In genomic region chr16:1983053-1983543, GRCh38 we compare ENCODE assay signal across 8 cellular contexts. TPM values are rescaled to one million over a fixed set of nuclear protein-coding genes. Genes with fewer than 3 reads are reported as not detected.
DNase-seq lines count a peak whose midpoint lies in the region; ATAC-seq and TF ChIP-seq lines count a peak whose summit lies in the region.

No MANE protein-coding gene starts in this region.

- POLR2A ChIA-PET in GM10248 (lab: Yijun Ruan, JAX) = interaction anchor here (0.8 to 3.2 kb wide), 4 partner anchors 11 to 172 kb away, joined by 3 to 21 read pairs (median 4); partner anchors contain the start of genes RPS2, TBL3 and TRAF7

- TF ChIP-seq CTCF in AG09309 (IDR thresholded peaks at IDR 0.05; ENCODE audit: control insufficient read depth, insufficient read depth, low read depth, low read length, missing control alignments) (no peak), choroid plexus epithelial cell (conservative IDR thresholded peaks at IDR 0.05; ENCODE audit: low read depth, low read length) (peak; percentile 16), GM10248 (IDR thresholded peaks at IDR 0.05; ENCODE audit: control extremely low read depth, extremely low read depth, low read depth, missing control alignments) (no peak)

- CTCF ChIA-PET in GM10248 (lab: Yijun Ruan, JAX) = interaction anchor here (1.0 to 3.0 kb wide), 4 partner anchors 10 to 168 kb away, joined by 3 to 10 read pairs (median 3); no protein-coding TSS in a partner anchor

- DNase-seq in AG09309 (ENCODE audit: low read depth) = no peak
- peak; percentile 30 for DNase-seq in choroid plexus epithelial cell (ENCODE audit: low read depth)
- DNase-seq in natural killer cell treated with Interleukin-12 subunit alpha and Interleukin-12 subunit beta and Interleukin-15 and Interleukin-18, amount 100 ng/mL, for 72 hours (ENCODE audit: low spot score) = no peak
- no peak for DNase-seq in GM10248 (ENCODE audit: extremely low spot score)
- DNase-seq in left colon = no peak
- no peak for DNase-seq in AG20443 (ENCODE audit: low spot score)
- no peak for DNase-seq in cerebellar nuclear complex (lab: John Stamatoyannopoulos, UW)

- peak overlapping the region; percentile 64 for H3K27ac ChIP-seq in KOPT-K1 (ENCODE audit: low read depth, low read length, poor library complexity, severe bottlenecking)

- peak overlapping the region in 1 of 2 donors; percentile 47 for H3K27ac Mint-ChIP-seq in natural killer cell treated with Interleukin-12 subunit alpha and Interleukin-12 subunit beta and Interleukin-15 and Interleukin-18, amount 100 ng/mL, for 72 hours

- peak overlapping the region; percentile 52 for H3K4me3 ChIP-seq in AG09309 (ENCODE audit: control insufficient read depth, low read depth, low read length)
- H3K4me3 ChIP-seq in choroid plexus epithelial cell (ENCODE audit: low read depth, low read length) = peak overlapping the region; percentile 67

- H3K4me3 Mint-ChIP-seq in natural killer cell treated with Interleukin-12 subunit alpha and Interleukin-12 subunit beta and Interleukin-15 and Interleukin-18, amount 100 ng/mL, for 72 hours = peak overlapping the region; percentile 75

- H3K36me3 ChIP-seq in KOPT-K1 (ENCODE audit: insufficient read depth, low read length) = peaks cover 28% of the 10 kb centered on the region; the same call in 1 of the 2 replicates

- intact Hi-C loops in left colon (cut with DNase I, micrococcal nuclease) = no loop called here

- ATAC-seq in natural killer cell treated with Interleukin-12 subunit alpha and Interleukin-12 subunit beta and Interleukin-15 and Interleukin-18, amount 100 ng/mL, for 72 hours = no peak
- no peak for ATAC-seq in left colon

- no peaks in the 10 kb centered on the region for H3K36me3 Mint-ChIP-seq in natural killer cell treated with Interleukin-12 subunit alpha and Interleukin-12 subunit beta and Interleukin-15 and Interleukin-18, amount 100 ng/mL, for 72 hours

- no peaks in the 10 kb centered on the region for H3K9me3 ChIP-seq in KOPT-K1 (ENCODE audit: insufficient read depth, low read length, poor library complexity, severe bottlenecking)

- H3K27me3 Mint-ChIP-seq in natural killer cell treated with Interleukin-12 subunit alpha and Interleukin-12 subunit beta and Interleukin-15 and Interleukin-18, amount 100 ng/mL, for 72 hours = peaks cover 0 to 10% of the 10 kb centered on the region in 2 donors

- H3K4me1 Mint-ChIP-seq in natural killer cell treated with Interleukin-12 subunit alpha and Interleukin-12 subunit beta and Interleukin-15 and Interleukin-18, amount 100 ng/mL, for 72 hours (ENCODE audit: low read depth in 2 of 2) = peaks cover 0 to 18% of the 10 kb centered on the region in 2 donors

- H3K9me3 Mint-ChIP-seq in natural killer cell treated with Interleukin-12 subunit alpha and Interleukin-12 subunit beta and Interleukin-15 and Interleukin-18, amount 100 ng/mL, for 72 hours = no peaks in the 10 kb centered on the region

RNA-seq across cellular contexts. Expression of gene GFER, which starts 0.9 kb away (rescaled TPM):
- total RNA-seq in natural killer cell treated with Interleukin-12 subunit alpha and Interleukin-12 subunit beta and Interleukin-15 and Interleukin-18, amount 100 ng/mL, for 72 hours = 10 to 100 TPM; 31.9 to 41.7 TPM
- 10 to 100 TPM; 73.7 to 82.3 TPM for total RNA-seq in left colon

RNA-seq across cellular contexts. Expression of gene NOXO1, which starts 1.8 kb away (rescaled TPM):
- total RNA-seq in natural killer cell treated with Interleukin-12 subunit alpha and Interleukin-12 subunit beta and Interleukin-15 and Interleukin-18, amount 100 ng/mL, for 72 hours = not detected
- total RNA-seq in left colon = 10 to 100 TPM; 34.6 to 49.0 TPM

RNA-seq across cellular contexts. Expression of gene SYNGR3, which starts 6.7 kb away (rescaled TPM):
- total RNA-seq in natural killer cell treated with Interleukin-12 subunit alpha and Interleukin-12 subunit beta and Interleukin-15 and Interleukin-18, amount 100 ng/mL, for 72 hours = 10 to 100 TPM; 21.3 to 43.6 TPM
- total RNA-seq in left colon = 1 to 10 TPM; 1.6 to 3.0 TPM

RNA-seq across cellular contexts. Expression of gene TBL3, which starts 11.2 kb away (rescaled TPM):
- 10 to 100 TPM; 39.3 to 78.3 TPM for total RNA-seq in natural killer cell treated with Interleukin-12 subunit alpha and Interleukin-12 subunit beta and Interleukin-15 and Interleukin-18, amount 100 ng/mL, for 72 hours
- total RNA-seq in left colon = 10 to 100 TPM; 22.0 to 23.6 TPM

RNA-seq across cellular contexts. Expression of gene RNF151, which starts 16.4 kb away (rescaled TPM):
- not detected for total RNA-seq in natural killer cell treated with Interleukin-12 subunit alpha and Interleukin-12 subunit beta and Interleukin-15 and Interleukin-18, amount 100 ng/mL, for 72 hours
- total RNA-seq in left colon = not detected

Comparison
In these comparisons a context has a peak if more than half of its experiments do, and no peak if none do; other contexts are left out.
1. RNA of gene NOXO1, which starts 1.8 kb away (total RNA-seq): 34.6 to 49.0 TPM in left colon; not detected in natural killer cell treated with Interleukin-12 subunit alpha and Interleukin-12 subunit beta and Interleukin-15 and Interleukin-18, amount 100 ng/mL, for 72 hours; every median in the first group is over 10 times any median in the second.
2. RNA of gene SYNGR3, which starts 6.7 kb away (total RNA-seq): 21.3 to 43.6 TPM in natural killer cell treated with Interleukin-12 subunit alpha and Interleukin-12 subunit beta and Interleukin-15 and Interleukin-18, amount 100 ng/mL, for 72 hours; 1.6 to 3.0 TPM in left colon; every median in the first group is over 4 times any median in the second.